25 cellular contexts compared by ENCODE assay signal in genomic region chr13:44230071-44230470, GRCh38.
"Had no signal": no experiment of that assay in that cellular context is flagged by ENCODE, and none has a peak within 500 bp of the region (broad histone marks: within the 10 kb centered on the region; RNA-seq: fewer than 3 reads in every experiment).

No MANE protein-coding gene starts in this region.

- FAIRE-seq: endometrium, islet of Langerhans had no signal

- H3K27ac ChIP-seq: heart right ventricle, left lung, lower lobe of right lung, right lobe of liver, skin epidermis, suprapubic skin had no signal

- H3K36me3 ChIP-seq: colonic mucosa, heart right ventricle, left lung, lower lobe of right lung, right lobe of liver, suprapubic skin, tibial artery had no signal

- ATAC-seq: activated T-cell treated with anti-CD3 and anti-CD28 coated beads, Interleukin-2, amount 50 U/mL, for 4 hours; activated T-helper 17 cell treated with anti-CD3 and anti-CD28 coated beads, Interleukin-2, amount 50 U/mL, for 72 hours; heart right ventricle; left lung; right lobe of liver had no signal

- H3K4me1 ChIP-seq: colonic mucosa had no signal

- H3K4me3 ChIP-seq: colonic mucosa, heart right ventricle, left lung, lower lobe of right lung, right lobe of liver, skin epidermis, suprapubic skin, tibial artery had no signal

- H3K9me3 ChIP-seq: colonic mucosa, heart right ventricle, left lung, lower lobe of right lung, right lobe of liver, suprapubic skin, tibial artery had no signal

- H3K27me3 ChIP-seq: colonic mucosa, heart right ventricle, left lung, right lobe of liver, suprapubic skin, tibial artery had no signal

- DNase-seq: activated CD4-positive, alpha-beta memory T cell treated with anti-CD3 and anti-CD28 coated beads for 36 hours; activated CD4-positive, alpha-beta T cell treated with anti-CD3 and anti-CD28 coated beads, Interleukin-2, amount 10 ng/mL, durations not matched to agents 24 days and 14 days; activated CD4-positive, CD25-positive, alpha-beta regulatory T cell treated with anti-CD3 and anti-CD28 coated beads, Interleukin-2, amount 50 U/mL, for 72 hours; activated CD8-positive, alpha-beta memory T cell treated with anti-CD3 and anti-CD28 coated beads, Interleukin-2, amount 50 U/mL, for 48 hours; activated gamma-delta T cell treated with Interleukin-2 at 50 U/mL for 16 hours; activated naive CD4-positive, alpha-beta T cell treated with anti-CD3 and anti-CD28 coated beads, Interleukin-2, amount 50 U/mL, for 16 hours; activated T-cell treated with anti-CD3 and anti-CD28 coated beads, Interleukin-2, amount 50 U/mL, for 4 hours; amygdala; cerebellar nuclear complex; colonic mucosa; effector CD8-positive, alpha-beta T cell; foreskin melanocyte; heart right ventricle; left lung; lower lobe of right lung; right lobe of liver; stimulated activated CD4-positive, alpha-beta T cell treated with anti-CD3 and anti-CD28 coated beads, Interleukin-1b, Interleukin-23, amount 100 ng/mL, for 48 hours; stimulated activated naive CD4-positive, alpha-beta T cell; T-helper 2 cell; tibial artery had no signal
